ENCODE assay signal across 1 cellular context in the genomic region with DNA sequence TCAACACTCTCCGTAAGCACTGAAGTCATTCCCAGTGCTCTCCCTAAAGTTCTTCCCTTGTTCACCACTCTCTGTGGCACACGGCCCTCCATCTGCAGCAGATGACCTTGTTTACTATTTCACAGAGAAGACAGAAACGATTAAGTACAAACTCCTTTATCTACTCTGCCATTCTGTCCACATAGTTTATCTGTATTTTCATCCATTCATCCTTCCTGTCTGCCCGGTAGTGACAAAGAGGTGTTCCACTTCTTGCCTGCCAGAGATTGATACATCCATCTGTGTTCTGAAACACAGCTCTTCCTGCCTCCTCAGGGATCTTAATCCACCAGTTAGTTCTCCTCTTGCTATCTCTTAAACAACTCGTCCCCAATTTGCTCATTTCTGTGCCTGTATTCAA.
TF ChIP-seq lines count a peak whose summit lies in the region.

No MANE protein-coding gene starts in this region.

TF ChIP-seq in K562, 482 proteins besides CTCF, POLR2A, EP300 and RAD21 (continued from another document and continues in another):
- peak; percentile 97 for TF ChIP-seq ETV1 (tag; conservative IDR thresholded peaks at IDR 0.05; ENCODE audit: low read depth)
- peak; percentile 81; the same call in 1 of the 2 replicates for TF ChIP-seq ZKSCAN8 (CRISPR knock-in tag; IDR thresholded peaks at IDR 0.05)
- no peak for TF ChIP-seq CHD2 (IDR thresholded peaks at IDR 0.05; ENCODE audit: low read depth, low read length)
- TF ChIP-seq CCNT2 (IDR thresholded peaks at IDR 0.05; ENCODE audit: borderline replicate concordance, extremely low read depth, insufficient read length, low read depth, low read length), result peak; percentile 76
- TF ChIP-seq BCOR (IDR thresholded peaks at IDR 0.05), result peak; percentile 73
- no peak for TF ChIP-seq KAT7 (CRISPR knock-in tag; IDR thresholded peaks at IDR 0.05; ENCODE audit: borderline replicate concordance)
- TF ChIP-seq, protein P1, sequence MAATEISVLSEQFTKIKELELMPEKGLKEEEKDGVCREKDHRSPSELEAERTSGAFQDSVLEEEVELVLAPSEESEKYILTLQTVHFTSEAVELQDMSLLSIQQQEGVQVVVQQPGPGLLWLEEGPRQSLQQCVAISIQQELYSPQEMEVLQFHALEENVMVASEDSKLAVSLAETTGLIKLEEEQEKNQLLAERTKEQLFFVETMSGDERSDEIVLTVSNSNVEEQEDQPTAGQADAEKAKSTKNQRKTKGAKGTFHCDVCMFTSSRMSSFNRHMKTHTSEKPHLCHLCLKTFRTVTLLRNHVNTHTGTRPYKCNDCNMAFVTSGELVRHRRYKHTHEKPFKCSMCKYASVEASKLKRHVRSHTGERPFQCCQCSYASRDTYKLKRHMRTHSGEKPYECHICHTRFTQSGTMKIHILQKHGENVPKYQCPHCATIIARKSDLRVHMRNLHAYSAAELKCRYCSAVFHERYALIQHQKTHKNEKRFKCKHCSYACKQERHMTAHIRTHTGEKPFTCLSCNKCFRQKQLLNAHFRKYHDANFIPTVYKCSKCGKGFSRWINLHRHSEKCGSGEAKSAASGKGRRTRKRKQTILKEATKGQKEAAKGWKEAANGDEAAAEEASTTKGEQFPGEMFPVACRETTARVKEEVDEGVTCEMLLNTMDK (IDR thresholded peaks at IDR 0.05; ENCODE audit: borderline replicate concordance, insufficient read depth, low read depth, low read length, poor library complexity, severe bottlenecking), result no peak
- peak; percentile 74 for TF ChIP-seq FOXJ2 (tag; IDR thresholded peaks at IDR 0.05)
- TF ChIP-seq, protein P2, sequence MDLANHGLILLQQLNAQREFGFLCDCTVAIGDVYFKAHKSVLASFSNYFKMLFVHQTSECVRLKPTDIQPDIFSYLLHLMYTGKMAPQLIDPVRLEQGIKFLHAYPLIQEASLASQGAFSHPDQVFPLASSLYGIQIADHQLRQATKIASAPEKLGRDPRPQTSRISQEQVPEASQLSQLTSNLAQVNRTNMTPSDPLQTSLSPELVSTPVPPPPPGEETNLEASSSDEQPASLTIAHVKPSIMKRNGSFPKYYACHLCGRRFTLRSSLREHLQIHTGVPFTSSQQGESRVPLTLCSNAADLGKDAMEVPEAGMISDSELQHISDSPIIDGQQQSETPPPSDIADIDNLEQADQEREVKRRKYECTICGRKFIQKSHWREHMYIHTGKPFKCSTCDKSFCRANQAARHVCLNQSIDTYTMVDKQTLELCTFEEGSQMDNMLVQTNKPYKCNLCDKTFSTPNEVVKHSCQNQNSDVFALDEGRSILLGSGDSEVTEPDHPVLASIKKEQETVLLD (IDR thresholded peaks at IDR 0.05), result peak; percentile 28; the same call in 1 of the 2 replicates
- no peak for TF ChIP-seq ZNF407 (IDR thresholded peaks at IDR 0.05; ENCODE audit: low read depth)
- no peak for TF ChIP-seq NR4A1 (CRISPR knock-in tag; IDR thresholded peaks at IDR 0.05)
- peak; percentile 60 for TF ChIP-seq NR4A1 (tag; IDR thresholded peaks at IDR 0.05)
- TF ChIP-seq ZNF717 (CRISPR knock-in tag; IDR thresholded peaks at IDR 0.05), result no peak
- TF ChIP-seq MEF2A (IDR thresholded peaks at IDR 0.05; ENCODE audit: control insufficient read depth, low read depth, low read length), result peak; percentile 40; the same call in 1 of the 2 replicates
- 0 out of 2 replicates have a peak, but pooled peaks have one; percentile 36 for TF ChIP-seq IRF9 (tag; IDR thresholded peaks at IDR 0.05)
- peak; percentile 70 for TF ChIP-seq ZNF175 (CRISPR knock-in tag; IDR thresholded peaks at IDR 0.05; ENCODE audit: low read depth)
- peak; percentile 17 to 54; a peak in 1 of 4 replicates for TF ChIP-seq FOXA3 (CRISPR knock-in tag; conservative IDR thresholded peaks at IDR 0.05 in 1 of 2, IDR thresholded peaks at IDR 0.05 in 1 of 2)
- peak; percentile 86 to 91 for TF ChIP-seq ARNT (IDR thresholded peaks at IDR 0.05)
- TF ChIP-seq, protein P3, sequence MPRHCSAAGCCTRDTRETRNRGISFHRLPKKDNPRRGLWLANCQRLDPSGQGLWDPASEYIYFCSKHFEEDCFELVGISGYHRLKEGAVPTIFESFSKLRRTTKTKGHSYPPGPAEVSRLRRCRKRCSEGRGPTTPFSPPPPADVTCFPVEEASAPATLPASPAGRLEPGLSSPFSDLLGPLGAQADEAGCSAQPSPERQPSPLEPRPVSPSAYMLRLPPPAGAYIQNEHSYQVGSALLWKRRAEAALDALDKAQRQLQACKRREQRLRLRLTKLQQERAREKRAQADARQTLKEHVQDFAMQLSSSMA (CRISPR knock-in tag; IDR thresholded peaks at IDR 0.05), result no peak
- TF ChIP-seq SOX6 (IDR thresholded peaks at IDR 0.05), result peak; percentile 97
- peak; percentile 63 for TF ChIP-seq BHLHE40 (IDR thresholded peaks at IDR 0.05; ENCODE audit: low read length)
- TF ChIP-seq KLF16 (IDR thresholded peaks at IDR 0.05), result peak; percentile 91
- TF ChIP-seq MBD2 (IDR thresholded peaks at IDR 0.05; ENCODE audit: borderline replicate concordance, low read depth), result peak; percentile 59; the same call in 1 of the 2 replicates
- peak; percentile 21; the same call in 1 of the 2 replicates for TF ChIP-seq TOE1 (IDR thresholded peaks at IDR 0.05; ENCODE audit: borderline replicate concordance)
- TF ChIP-seq TOE1 (CRISPR knock-in tag; IDR thresholded peaks at IDR 0.05; ENCODE audit: borderline replicate concordance, low read depth), result no peak
- peak; percentile 100 for TF ChIP-seq TEAD4 (IDR thresholded peaks at IDR 0.05; ENCODE audit: low read length)
- no peak for TF ChIP-seq TEAD4 (CRISPR knock-in tag; IDR thresholded peaks at IDR 0.05; ENCODE audit: borderline replicate concordance)
- peak; percentile 99 for TF ChIP-seq ARID1B (IDR thresholded peaks at IDR 0.05)
- peak; percentile 99 for TF ChIP-seq TRIM24 (IDR thresholded peaks at IDR 0.05)
- no peak for TF ChIP-seq ATF1 (CRISPR knock-in tag; IDR thresholded peaks at IDR 0.05)
- TF ChIP-seq ATF1 (tag; IDR thresholded peaks at IDR 0.05), result peak; percentile 46
- peak; percentile 37; the same call in 1 of the 2 replicates for TF ChIP-seq POLR2H (tag; IDR thresholded peaks at IDR 0.05; ENCODE audit: low read depth)
- peak; percentile 93 for TF ChIP-seq GATA2 (CRISPR knock-in tag; IDR thresholded peaks at IDR 0.05)
- TF ChIP-seq MLX (CRISPR knock-in tag; conservative IDR thresholded peaks at IDR 0.05), result no peak
- peak; percentile 75 to 78 for TF ChIP-seq NCOA2 (IDR thresholded peaks at IDR 0.05; ENCODE audit: partially characterized antibody in 2 of 2)
- TF ChIP-seq LEF1 (IDR thresholded peaks at IDR 0.05), result peak; percentile 63
- peak; percentile 56 for TF ChIP-seq ZNF24 (IDR thresholded peaks at IDR 0.05)
- peak; percentile 69 for TF ChIP-seq HES1 (IDR thresholded peaks at IDR 0.05; ENCODE audit: low read depth)
- peak; percentile 98 for TF ChIP-seq PML (IDR thresholded peaks at IDR 0.05; ENCODE audit: low read length)
- no peak for TF ChIP-seq FOXP4 (CRISPR knock-in tag; IDR thresholded peaks at IDR 0.05; ENCODE audit: borderline replicate concordance)
- TF ChIP-seq NRF1 (conservative IDR thresholded peaks at IDR 0.05 in 1 of 2, IDR thresholded peaks at IDR 0.05 in 1 of 2), result no peak; a peak in 1 of 4 replicates
- no peak for TF ChIP-seq ZNF77 (CRISPR knock-in tag; IDR thresholded peaks at IDR 0.05)
- peak; percentile 86 for TF ChIP-seq KHSRP (IDR thresholded peaks at IDR 0.05)
- no peak for TF ChIP-seq ZFP36 (IDR thresholded peaks at IDR 0.05; ENCODE audit: low read depth, low read length, partially characterized antibody)
- TF ChIP-seq ELF1 (tag; IDR thresholded peaks at IDR 0.05), result 0 out of 2 replicates have a peak, but pooled peaks have one; percentile 12
- peak; percentile 93 for TF ChIP-seq ETV5 (CRISPR knock-in tag; IDR thresholded peaks at IDR 0.05; ENCODE audit: low read depth)
- TF ChIP-seq ZNF445 (CRISPR knock-in tag; IDR thresholded peaks at IDR 0.05; ENCODE audit: low read depth), result peak; percentile 61; the same call in 1 of the 2 replicates
- no peak for TF ChIP-seq RUNX1 (IDR thresholded peaks at IDR 0.05; ENCODE audit: low read depth)
- no peak for TF ChIP-seq DDX20 (tag; IDR thresholded peaks at IDR 0.05; ENCODE audit: low read depth)
- peak; percentile 44; the same call in 1 of the 2 replicates for TF ChIP-seq CXXC5 (CRISPR knock-in tag; IDR thresholded peaks at IDR 0.05)
- peak; percentile 89 for TF ChIP-seq NBN (IDR thresholded peaks at IDR 0.05; ENCODE audit: low read depth)
- 0 out of 2 replicates have a peak, but pooled peaks have one; percentile 41 for TF ChIP-seq ZNF311 (CRISPR knock-in tag; IDR thresholded peaks at IDR 0.05)
- TF ChIP-seq ZNF197 (CRISPR knock-in tag; IDR thresholded peaks at IDR 0.05; ENCODE audit: low read depth), result peak; percentile 79; the same call in 1 of the 2 replicates
- TF ChIP-seq HDAC3 (IDR thresholded peaks at IDR 0.05; ENCODE audit: borderline replicate concordance, partially characterized antibody), result peak; percentile 93
